In the genomic region with DNA sequence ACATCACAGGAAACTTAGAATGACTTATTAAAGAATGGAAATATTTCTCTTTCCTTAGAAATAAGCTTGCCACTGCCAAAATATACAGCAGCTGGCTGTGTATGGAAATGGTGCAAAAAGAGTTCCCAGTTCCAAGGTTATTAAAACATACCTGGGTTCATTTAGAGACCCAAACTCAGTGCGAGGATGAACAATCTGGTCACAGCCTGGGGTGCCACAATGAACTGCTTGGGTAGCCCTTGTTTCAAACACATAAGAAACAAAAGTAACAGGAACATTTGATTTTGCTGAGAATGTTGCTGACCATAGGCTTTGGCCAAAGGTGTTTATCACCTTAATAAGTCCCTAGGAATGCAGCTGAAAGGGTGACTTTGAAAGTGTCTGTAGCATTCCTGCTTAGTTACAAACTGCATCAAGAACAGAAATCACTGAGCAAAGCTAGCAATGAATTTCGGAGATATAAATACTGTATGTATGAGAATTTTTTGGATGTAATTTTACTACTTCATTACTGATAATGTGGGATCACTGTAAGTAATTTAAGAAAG, we compare ENCODE assay signal across 1 cellular context.
TF ChIP-seq lines count a peak whose summit lies in the region.

No MANE protein-coding gene starts in this region.

TF ChIP-seq in IMR-90, 13 proteins besides CTCF, POLR2A, EP300 and RAD21:
- TF ChIP-seq MAFK (IDR thresholded peaks at IDR 0.05; ENCODE audit: low read depth, low read length): no peak
- TF ChIP-seq SMC3 (IDR thresholded peaks at IDR 0.05; ENCODE audit: low read depth, low read length): no peak
- no peak for TF ChIP-seq BHLHE40 (IDR thresholded peaks at IDR 0.05; ENCODE audit: low read depth, low read length)
- no peak for TF ChIP-seq CEBPB (IDR thresholded peaks at IDR 0.05; ENCODE audit: low read depth, low read length)
- no peak for TF ChIP-seq NFE2L2 (IDR thresholded peaks at IDR 0.05; ENCODE audit: low read depth, low read length)
- no peak for TF ChIP-seq RCOR1 (IDR thresholded peaks at IDR 0.05; ENCODE audit: insufficient replicate concordance, low read length)
- no peak for TF ChIP-seq FOS (IDR thresholded peaks at IDR 0.05; ENCODE audit: low read depth, low read length)
- no peak for TF ChIP-seq RFX5 (IDR thresholded peaks at IDR 0.05; ENCODE audit: low read depth, low read length)
- TF ChIP-seq ELK1 (IDR thresholded peaks at IDR 0.05; ENCODE audit: borderline replicate concordance, low read depth, low read length): no peak
- no peak for TF ChIP-seq MXI1 (IDR thresholded peaks at IDR 0.05; ENCODE audit: borderline replicate concordance, low read depth, low read length)
- TF ChIP-seq MAZ (IDR thresholded peaks at IDR 0.05; ENCODE audit: borderline replicate concordance, low read depth, low read length): no peak
- TF ChIP-seq USF2 (IDR thresholded peaks at IDR 0.05; ENCODE audit: low read depth, low read length): no peak
